In genomic region chr1:205312866-205313680, GRCh38 we compare ENCODE assay signal across 10 cellular contexts. TPM values are rescaled to one million over a fixed set of nuclear protein-coding genes. Genes with fewer than 3 reads are reported as not detected.
A peak's percentile ranks its signal among the peaks of the same experiment; 100 is the strongest.
DNase-seq lines count a peak whose midpoint lies in the region; ATAC-seq, FAIRE-seq and TF ChIP-seq lines count a peak whose summit lies in the region.
"Had no signal": no experiment of that assay in that cellular context is flagged by ENCODE, and none has a peak within 500 bp of the region (broad histone marks: within the 10 kb centered on the region; RNA-seq: fewer than 3 reads in every experiment).

No MANE protein-coding gene starts in this region.

- TF ChIP-seq CTCF in astrocyte (IDR thresholded peaks at IDR 0.05; ENCODE audit: insufficient read depth, low read depth, low read length) = no peak
- no peak for TF ChIP-seq CTCF in mesothelial cell of epicardium (IDR thresholded peaks at IDR 0.05; ENCODE audit: unreplicated experiment)

- peaks cover 33% of the 10 kb centered on the region for H3K4me1 ChIP-seq in astrocyte (ENCODE audit: insufficient read depth, low read length)
- H3K4me1 ChIP-seq in thymus (ENCODE audit: control insufficient read depth, insufficient read depth, low read length) = peaks cover 20% of the 10 kb centered on the region

- H3K27ac ChIP-seq in astrocyte (ENCODE audit: low read depth, low read length) (peak overlapping the region; percentile 81), thymus (ENCODE audit: low read depth) (peak overlapping the region; percentile 92)
- H3K27ac ChIP-seq: C4-2B had no signal

- H3K79me2 ChIP-seq in astrocyte (ENCODE audit: insufficient read depth, low read length) = peaks cover 98% of the 10 kb centered on the region

- DNase-seq in activated T-cell treated with anti-CD3 and anti-CD28 coated beads, Interleukin-2, amount 50 U/mL, for 1 hour = peak; percentile 39
- DNase-seq in activated T-cell treated with anti-CD3 and anti-CD28 coated beads for 4 hours (no peak), astrocyte (ENCODE audit: low read depth) (no peak), mesothelial cell of epicardium (ENCODE audit: low spot score in 2 of 2, unreplicated experiment in 2 of 2) (no peak), RPMI8226 (no peak)
- DNase-seq: NCI-H1105 had no signal

- peak overlapping the region; percentile 81 for H3K4me2 ChIP-seq in astrocyte (ENCODE audit: low read length)

- H3K4me3 ChIP-seq in astrocyte (ENCODE audit: insufficient read depth, low read depth, low read length) (peak overlapping the region; percentile 38), thymus (ENCODE audit: low read length) (peak overlapping the region; percentile 25)

- peak overlapping the region; percentile 73 for H2AFZ ChIP-seq in astrocyte (ENCODE audit: low read depth, low read length)

- H4K20me1 ChIP-seq in astrocyte (ENCODE audit: insufficient read depth, low read length) = peaks cover 64% of the 10 kb centered on the region

- no peak for ATAC-seq in GM19395 (IDR thresholded peaks at IDR 0.05; ENCODE audit: unreplicated experiment)
- no peak for ATAC-seq in HG02623 (IDR thresholded peaks at IDR 0.05; ENCODE audit: unreplicated experiment)

- peak overlapping the region; percentile 79 for H3K9ac ChIP-seq in astrocyte (ENCODE audit: low read length)

- no peaks in the 10 kb centered on the region for H3K9me3 Mint-ChIP-seq in astrocyte (ENCODE audit: unreplicated experiment)
- no peaks in the 10 kb centered on the region for H3K9me3 Mint-ChIP-seq in mesothelial cell of epicardium

- H3K27me3 ChIP-seq in astrocyte (ENCODE audit: insufficient read depth, low read length) (no peaks in the 10 kb centered on the region), thymus (ENCODE audit: control insufficient read depth, insufficient read depth) (no peaks in the 10 kb centered on the region)

- 55% methylated on average over 13 of the region's 13 CpGs for WGBS in thymus

- peak overlapping the region; percentile 96 for H3K27ac Mint-ChIP-seq in astrocyte (ENCODE audit: unreplicated experiment)
- peak overlapping the region; percentile 99 for H3K27ac Mint-ChIP-seq in mesothelial cell of epicardium

- H3K4me3 Mint-ChIP-seq in astrocyte (ENCODE audit: unreplicated experiment) = peak overlapping the region; percentile 78
- H3K4me3 Mint-ChIP-seq in mesothelial cell of epicardium = peak overlapping the region; percentile 55

- H3K36me3 Mint-ChIP-seq in astrocyte (ENCODE audit: low read depth, unreplicated experiment) (peaks cover 38% of the 10 kb centered on the region), mesothelial cell of epicardium (peaks cover 12% of the 10 kb centered on the region)

- no peaks in the 10 kb centered on the region for H3K9me3 ChIP-seq in astrocyte (ENCODE audit: insufficient read depth, low read depth, low read length)
- no peaks in the 10 kb centered on the region for H3K9me3 ChIP-seq in thymus (ENCODE audit: control insufficient read depth)

- H3K4me1 Mint-ChIP-seq in astrocyte (ENCODE audit: low read depth, unreplicated experiment) = peaks cover 73% of the 10 kb centered on the region
- peaks cover 45% of the 10 kb centered on the region for H3K4me1 Mint-ChIP-seq in mesothelial cell of epicardium

- H3K36me3 ChIP-seq in astrocyte (ENCODE audit: insufficient read depth, low read length) = peaks cover 28% of the 10 kb centered on the region
- peaks cover 28% of the 10 kb centered on the region for H3K36me3 ChIP-seq in thymus (ENCODE audit: control insufficient read depth, insufficient read depth)

- FAIRE-seq in astrocyte (lab: Jason Lieb, UNC) = no peak

- H3K27me3 Mint-ChIP-seq in astrocyte (ENCODE audit: low read depth, unreplicated experiment) (no peaks in the 10 kb centered on the region), mesothelial cell of epicardium (ENCODE audit: low read depth) (no peaks in the 10 kb centered on the region)

RNA-seq across cellular contexts. Expression of gene NUAK2, which starts 8.5 kb away (rescaled TPM):
- total RNA-seq in astrocyte (35.3 and 49.4 TPM in 2 replicates), mesothelial cell of epicardium (5.7 to 6.2 TPM (median 5.8 TPM) in 3 replicates)
- polyA plus RNA-seq in thymus = 4.0 TPM

RNA-seq across cellular contexts. Expression of gene KLHDC8A, which starts 43.6 kb away (rescaled TPM):
- 0.39 and 0.50 TPM in 2 replicates for total RNA-seq in astrocyte
- total RNA-seq in mesothelial cell of epicardium = 0.51 to 1.2 TPM (median 0.79 TPM) in 3 replicates
- 0.50 TPM for polyA plus RNA-seq in thymus
